In genomic region chr5:32605766-32606152, GRCh38 we compare ENCODE assay signal across 21 cellular contexts. TPM values are rescaled to one million over a fixed set of nuclear protein-coding genes. Genes with fewer than 3 reads are reported as not detected.
DNase-seq lines count a peak whose midpoint lies in the region; ATAC-seq and TF ChIP-seq lines count a peak whose summit lies in the region.
"Had no signal": no experiment of that assay in that cellular context is flagged by ENCODE, and none has a peak within 500 bp of the region (broad histone marks: within the 10 kb centered on the region; RNA-seq: fewer than 3 reads in every experiment).

No MANE protein-coding gene starts in this region.

- peaks cover 10 to 35% (median 12%) of the 10 kb centered on the region in 4 donors for H3K4me1 Mint-ChIP-seq in CD4-positive, alpha-beta memory T cell
- peaks cover 6% of the 10 kb centered on the region for H3K4me1 Mint-ChIP-seq in activated CD8-positive, alpha-beta T cell treated with anti-CD3 and anti-CD28 coated beads for 36 hours (ENCODE audit: low read depth)
- H3K4me1 Mint-ChIP-seq in endodermal cell, result no peaks in the 10 kb centered on the region

- H3K79me2 ChIP-seq in SK-N-SH (ENCODE audit: insufficient read depth), result peaks cover 33% of the 10 kb centered on the region

- H3K27ac ChIP-seq in SK-N-SH (ENCODE audit: low read depth in 2 of 2, low read length in 1 of 2) (no peak overlapping the region), endodermal cell (ENCODE audit: low read depth, low read length) (no peak overlapping the region)
- no peak overlapping the region for H3K27ac ChIP-seq in CD4-positive, alpha-beta memory T cell (ENCODE audit: low read depth, low read length)
- H3K27ac ChIP-seq: 22Rv1, epithelial cell of prostate, PC-9, skin epidermis, upper lobe of left lung had no signal

- DNase-seq in SK-N-SH (no peak), endodermal cell (no peak), iPS-NIHi11 (ENCODE audit: low spot score) (no peak)
- DNase-seq in CD4-positive, alpha-beta memory T cell, result no peak
- DNase-seq in activated CD8-positive, alpha-beta T cell treated with anti-CD3 and anti-CD28 coated beads for 36 hours, result no peak
- DNase-seq in activated effector memory CD4-positive, alpha-beta T cell treated with anti-CD3 and anti-CD28 coated beads, Interleukin-2, amount 50 U/mL, for 16 hours, result no peak
- DNase-seq: activated CD4-positive, alpha-beta T cell treated with anti-CD3 and anti-CD28 coated beads, Interleukin-2, amount 50 U/mL, for 4 hours; cerebellar nuclear complex; DMS53; GF-D8; head of caudate nucleus; NCI-H2081 treated with DMSO at 0.1 percent for 48 hours; NK-92 treated with Interleukin-12 subunit alpha and Interleukin-12 subunit beta, amount 100 ng/mL, for 24 hours; PC-9; SIG-M5; upper lobe of left lung had no signal

- no peaks in the 10 kb centered on the region for H3K27me3 ChIP-seq in SK-N-SH (ENCODE audit: insufficient read depth)
- no peaks in the 10 kb centered on the region for H3K27me3 ChIP-seq in CD4-positive, alpha-beta memory T cell (ENCODE audit: insufficient read depth, low read length)
- no peaks in the 10 kb centered on the region for H3K27me3 ChIP-seq in endodermal cell (ENCODE audit: control insufficient read depth, insufficient read depth, low read length, poor library complexity, severe bottlenecking)
- H3K27me3 ChIP-seq: upper lobe of left lung had no signal

- POLR2A ChIA-PET in SK-N-SH (lab: Yijun Ruan, JAX), result no interaction called here
- POLR2A ChIA-PET in CD4-positive, alpha-beta memory T cell (lab: Charles Lee; ENCODE audit: partially characterized antibody), result interaction anchor here (1.5 kb wide), 1 partner anchor 16 kb away, joined by 5 read pairs; no protein-coding TSS in a partner anchor
- POLR2A ChIA-PET in activated CD8-positive, alpha-beta T cell treated with anti-CD3 and anti-CD28 coated beads for 36 hours (lab: Charles Lee), result interaction anchor here (0.9 kb wide), 1 partner anchor 14 kb away, joined by 3 read pairs; no protein-coding TSS in a partner anchor

- H3K4me1 ChIP-seq in SK-N-SH (ENCODE audit: control insufficient read depth in 1 of 2, insufficient read depth in 2 of 2, low read depth in 1 of 2, low read length in 1 of 2) (peaks cover 0 to under 1% of the 10 kb centered on the region in 2 experiments; a peak in 2 of 4 replicates), endodermal cell (ENCODE audit: control insufficient read depth, insufficient read depth, low read length) (no peaks in the 10 kb centered on the region)
- peaks cover 3% of the 10 kb centered on the region for H3K4me1 ChIP-seq in CD4-positive, alpha-beta memory T cell (ENCODE audit: insufficient read depth, low read length)

- H3K9ac ChIP-seq in SK-N-SH (no peak overlapping the region), endodermal cell (ENCODE audit: extremely low read depth, low read length, poor library complexity, severe bottlenecking) (no peak overlapping the region)

- no peaks in the 10 kb centered on the region for H3K9me3 Mint-ChIP-seq in CD4-positive, alpha-beta memory T cell
- H3K9me3 Mint-ChIP-seq in activated CD8-positive, alpha-beta T cell treated with anti-CD3 and anti-CD28 coated beads for 36 hours, result no peaks in the 10 kb centered on the region
- H3K9me3 Mint-ChIP-seq in endodermal cell, result no peaks in the 10 kb centered on the region

- no peaks in the 10 kb centered on the region for H3K27me3 Mint-ChIP-seq in CD4-positive, alpha-beta memory T cell
- H3K27me3 Mint-ChIP-seq in activated CD8-positive, alpha-beta T cell treated with anti-CD3 and anti-CD28 coated beads for 36 hours, result no peaks in the 10 kb centered on the region
- no peaks in the 10 kb centered on the region for H3K27me3 Mint-ChIP-seq in endodermal cell (ENCODE audit: insufficient read depth)

- no peak for TF ChIP-seq EP300 in SK-N-SH (IDR thresholded peaks at IDR 0.05; ENCODE audit: borderline replicate concordance in 1 of 2, low read depth in 1 of 2, low read length in 1 of 2)

- H3K4me3 Mint-ChIP-seq in CD4-positive, alpha-beta memory T cell, result no peak overlapping the region
- no peak overlapping the region for H3K4me3 Mint-ChIP-seq in activated CD8-positive, alpha-beta T cell treated with anti-CD3 and anti-CD28 coated beads for 36 hours
- H3K4me3 Mint-ChIP-seq in endodermal cell, result no peak overlapping the region

- H3K36me3 ChIP-seq in SK-N-SH (replicated peaks in 1 of 2; ENCODE audit: control insufficient read depth in 1 of 2, insufficient read depth in 2 of 2, low read length in 1 of 2) (peaks cover 41 to 75% of the 10 kb centered on the region in 2 experiments), endodermal cell (ENCODE audit: control insufficient read depth, insufficient read depth, low read length) (peaks cover 55% of the 10 kb centered on the region)
- H3K36me3 ChIP-seq in CD4-positive, alpha-beta memory T cell (ENCODE audit: insufficient read depth, low read length), result peaks cover 16% of the 10 kb centered on the region

- CTCF ChIA-PET in SK-N-SH (lab: Yijun Ruan, JAX), result interaction anchor here (1.2 to 1.9 kb wide), 2 partner anchors 16 to 116 kb away, joined by 4 to 11 read pairs; no protein-coding TSS in a partner anchor
- CTCF ChIA-PET in CD4-positive, alpha-beta memory T cell (lab: Charles Lee; ENCODE audit: partially characterized antibody), result interaction anchor here (0.7 to 1.9 kb wide), 4 partner anchors 9 to 116 kb away, joined by 3 to 13 read pairs (median 8); no protein-coding TSS in a partner anchor
- CTCF ChIA-PET in activated CD8-positive, alpha-beta T cell treated with anti-CD3 and anti-CD28 coated beads for 36 hours (lab: Charles Lee), result interaction anchor here (1.3 to 1.8 kb wide), 2 partner anchors 16 to 116 kb away, joined by 7 to 8 read pairs; no protein-coding TSS in a partner anchor

- peaks cover 33 to 62% of the 10 kb centered on the region in 2 donors for H3K36me3 Mint-ChIP-seq in CD4-positive, alpha-beta memory T cell
- H3K36me3 Mint-ChIP-seq in activated CD8-positive, alpha-beta T cell treated with anti-CD3 and anti-CD28 coated beads for 36 hours (ENCODE audit: low read depth), result peaks cover 34% of the 10 kb centered on the region
- H3K36me3 Mint-ChIP-seq in endodermal cell (ENCODE audit: low read depth), result peaks cover 58% of the 10 kb centered on the region

- TF ChIP-seq CTCF in SK-N-SH (IDR thresholded peaks at IDR 0.05), result no peak
- TF ChIP-seq CTCF in activated CD8-positive, alpha-beta T cell treated with anti-CD3 and anti-CD28 coated beads for 36 hours (IDR thresholded peaks at IDR 0.05), result no peak
- no peak for TF ChIP-seq CTCF in endodermal cell (conservative IDR thresholded peaks at IDR 0.05)

- ATAC-seq in SK-N-SH treated with all-trans-retinoic acid at 6 μM for 48 hours (0 out of 3 replicates have a peak, but pooled peaks have one; percentile 14), HG03139 (IDR thresholded peaks at IDR 0.05; ENCODE audit: unreplicated experiment) (no peak)
- no peak for ATAC-seq in activated CD8-positive, alpha-beta T cell treated with anti-CD3 and anti-CD28 coated beads for 36 hours

- H3K4me3 ChIP-seq in SK-N-SH (ENCODE audit: low read depth in 2 of 2, low read length in 1 of 2) (no peak overlapping the region), endodermal cell (ENCODE audit: low read length) (no peak overlapping the region)
- no peak overlapping the region for H3K4me3 ChIP-seq in CD4-positive, alpha-beta memory T cell (ENCODE audit: low read length in 2 of 2)
- H3K4me3 ChIP-seq: PC-9, skin epidermis, upper lobe of left lung had no signal

- H3K27ac Mint-ChIP-seq in CD4-positive, alpha-beta memory T cell, result peak overlapping the region in 4 of 7 donors; percentile 1 to 94 (median 32)
- peak overlapping the region; percentile 27 for H3K27ac Mint-ChIP-seq in activated CD8-positive, alpha-beta T cell treated with anti-CD3 and anti-CD28 coated beads for 36 hours
- H3K27ac Mint-ChIP-seq in endodermal cell, result peak overlapping the region; percentile 7

- no peak overlapping the region for H2AFZ ChIP-seq in SK-N-SH (ENCODE audit: low read depth)
- H2AFZ ChIP-seq: PC-9 had no signal

- peaks cover 28% of the 10 kb centered on the region for H3F3A ChIP-seq in SK-N-SH (replicated peaks; ENCODE audit: insufficient read depth)

- H3K9me3 ChIP-seq in SK-N-SH (no peaks in the 10 kb centered on the region), endodermal cell (ENCODE audit: control insufficient read depth, low read length) (no peaks in the 10 kb centered on the region)
- H3K9me3 ChIP-seq in CD4-positive, alpha-beta memory T cell (ENCODE audit: control insufficient read depth in 1 of 2, low read length in 2 of 2), result no peaks in the 10 kb centered on the region
- H3K9me3 ChIP-seq: upper lobe of left lung had no signal

- intact Hi-C loops in CD4-positive, alpha-beta memory T cell (cut with micrococcal nuclease), result no loop called here
- intact Hi-C loops in activated CD8-positive, alpha-beta T cell treated with anti-CD3 and anti-CD28 coated beads for 36 hours (cut with micrococcal nuclease), result no loop called here

- no peaks in the 10 kb centered on the region for H3K9me2 ChIP-seq in SK-N-SH

- WGBS in SK-N-SH (ENCODE audit: low lambda C conversion rate), result 94% methylated on average over 2 of the region's 2 CpGs
- 92 to 100% methylated on average over 1 to 2 of the region's 2 CpGs for WGBS in endodermal cell (ENCODE audit: insufficient coverage in 1 of 2, insufficient read length in 1 of 2), 2 experiments

- no peaks in the 10 kb centered on the region for H4K20me1 ChIP-seq in SK-N-SH (ENCODE audit: insufficient read depth)

- no peak for TF ChIP-seq RAD21 in SK-N-SH (IDR thresholded peaks at IDR 0.05; ENCODE audit: low read length)

- no peak overlapping the region for H3K4me2 ChIP-seq in SK-N-SH
- H3K4me2 ChIP-seq: PC-9 had no signal

TF ChIP-seq in SK-N-SH treated with all-trans-retinoic acid at 6 μM for 48 hours, 23 proteins besides CTCF, POLR2A, EP300 and RAD21 (continues in another document):
- TF ChIP-seq SNAI2 (CRISPR knock-in tag; IDR thresholded peaks at IDR 0.05) (no peak), RARB (CRISPR knock-in tag; IDR thresholded peaks at IDR 0.05) (no peak)

TF ChIP-seq in SK-N-SH, 30 proteins besides CTCF, POLR2A, EP300 and RAD21 (continues in another document):
- no peak for TF ChIP-seq RFX5 (IDR thresholded peaks at IDR 0.05; ENCODE audit: low read length)

RNA-seq across cellular contexts. Expression of gene SUB1, which starts 20.4 kb away (rescaled TPM):
- 50.8 and 55.4 TPM in 2 replicates for polyA plus RNA-seq in SK-N-SH (2012; rRNA removed)
- 77.3 and 209 TPM in 2 replicates for polyA plus RNA-seq in SK-N-SH (2012; cell fraction: cytosol; rRNA removed)
- 17.9 and 39.8 TPM in 2 replicates for polyA plus RNA-seq in SK-N-SH (2012; cell fraction: nucleus; rRNA removed)
- total RNA-seq in CD4-positive, alpha-beta memory T cell, result 100 to 1,000 TPM; 204 to 214 TPM
- polyA plus RNA-seq in CD4-positive, alpha-beta memory T cell, result 100 to 1,000 TPM; 500 to 578 TPM
- total RNA-seq in activated CD8-positive, alpha-beta T cell treated with anti-CD3 and anti-CD28 coated beads for 36 hours, result 100 to 1,000 TPM; 403 to 431 TPM
- 100 to 1,000 TPM; 230 to 288 TPM for total RNA-seq in endodermal cell
- 195 TPM for polyA plus RNA-seq in endodermal cell (2013, experiment 1 of 2)
- 208 TPM for polyA plus RNA-seq in endodermal cell (2013, experiment 2 of 2)
